15 cellular contexts compared by ENCODE assay signal in genomic region chr3:16943857-16944256, GRCh38. TPM values are rescaled to one million over a fixed set of nuclear protein-coding genes. Genes with fewer than 3 reads are reported as not detected.
DNase-seq lines count a peak whose midpoint lies in the region; ATAC-seq, FAIRE-seq and TF ChIP-seq lines count a peak whose summit lies in the region.
"Had no signal": no experiment of that assay in that cellular context is flagged by ENCODE, and none has a peak within 500 bp of the region (broad histone marks: within the 10 kb centered on the region; RNA-seq: fewer than 3 reads in every experiment).

No MANE protein-coding gene starts in this region.

- TF ChIP-seq POLR2A in endothelial cell of umbilical vein (IDR thresholded peaks at IDR 0.05; ENCODE audit: low read depth, low read length): no peak

- no peaks in the 10 kb centered on the region for H3K9me1 ChIP-seq in endothelial cell of umbilical vein (replicated peaks; ENCODE audit: control insufficient read depth, extremely low read depth, insufficient read depth, low read length)

- H3K4me3 Mint-ChIP-seq in natural killer cell: no peak overlapping the region
- H3K4me3 Mint-ChIP-seq in natural killer cell treated with Interleukin-12 subunit alpha and Interleukin-12 subunit beta and Interleukin-15 and Interleukin-18, amount 100 ng/mL, for 72 hours: no peak overlapping the region
- H3K4me3 Mint-ChIP-seq: H9 had no signal

- no peaks in the 10 kb centered on the region for H3K4me1 ChIP-seq in endothelial cell of umbilical vein (ENCODE audit: control insufficient read depth, extremely low read depth, insufficient read depth, low read length)
- no peaks in the 10 kb centered on the region for H3K4me1 ChIP-seq in mucosa of descending colon (ENCODE audit: low read depth)
- H3K4me1 ChIP-seq: BE2C had no signal

- no peak overlapping the region for H3K9ac ChIP-seq in endothelial cell of umbilical vein (replicated peaks; ENCODE audit: extremely low read depth, insufficient read depth, low read length)

- intact Hi-C loops in natural killer cell (cut with micrococcal nuclease): loop anchor here (5.0 kb wide), 1 partner anchor 48 kb away; no protein-coding TSS in a partner anchor
- intact Hi-C loops in endothelial cell of umbilical vein (cut with micrococcal nuclease): loop anchor here (2.0 to 10.0 kb wide), 2 partner anchors 59 to 291 kb away; partner anchors contain the start of gene PLCL2
- intact Hi-C loops in mucosa of descending colon (cut with DNase I, micrococcal nuclease): no loop called here
- intact Hi-C loops in dorsolateral prefrontal cortex (cut with DNase I): no loop called here

- H3K36me3 Mint-ChIP-seq in natural killer cell: no peaks in the 10 kb centered on the region
- H3K36me3 Mint-ChIP-seq in natural killer cell treated with Interleukin-12 subunit alpha and Interleukin-12 subunit beta and Interleukin-15 and Interleukin-18, amount 100 ng/mL, for 72 hours: no peaks in the 10 kb centered on the region

- DNase-seq in natural killer cell (no peak), endothelial cell of umbilical vein (ENCODE audit: low read depth, low spot score) (no peak), mucosa of descending colon (no peak), dorsolateral prefrontal cortex (no peak)
- no peak for DNase-seq in natural killer cell treated with Interleukin-12 subunit alpha and Interleukin-12 subunit beta and Interleukin-15 and Interleukin-18, amount 100 ng/mL, for 72 hours (ENCODE audit: low spot score)
- DNase-seq in activated CD4-positive, alpha-beta T cell treated with anti-CD3 and anti-CD28 coated beads for 48 hours: no peak
- DNase-seq: 8988T; BE2C; C1 segment of cervical spinal cord; CD4-positive, CD25-positive, alpha-beta regulatory T cell; DMS79 treated with DMSO at 0.1 percent for 48 hours; H9 had no signal

- H3K27ac ChIP-seq in endothelial cell of umbilical vein (ENCODE audit: insufficient read depth, low read depth, low read length) (no peak overlapping the region), dorsolateral prefrontal cortex (no peak overlapping the region)

- peaks cover 3% of the 10 kb centered on the region for H4K20me1 ChIP-seq in endothelial cell of umbilical vein (replicated peaks; ENCODE audit: control insufficient read depth, extremely low read depth, insufficient read depth, low read length)

- H3K4me1 Mint-ChIP-seq in natural killer cell: peaks cover 71 to 76% of the 10 kb centered on the region in 2 donors
- H3K4me1 Mint-ChIP-seq in natural killer cell treated with Interleukin-12 subunit alpha and Interleukin-12 subunit beta and Interleukin-15 and Interleukin-18, amount 100 ng/mL, for 72 hours (ENCODE audit: low read depth in 2 of 2): peaks cover 42 to 67% of the 10 kb centered on the region in 2 donors

- H3K79me2 ChIP-seq in endothelial cell of umbilical vein (ENCODE audit: control insufficient read depth, insufficient read depth, low read length): no peaks in the 10 kb centered on the region

- H2AFZ ChIP-seq in endothelial cell of umbilical vein (ENCODE audit: low read depth, low read length): no peak overlapping the region

- CTCF ChIA-PET in endothelial cell of umbilical vein (lab: Charles Lee): interaction anchor here (1.4 to 1.7 kb wide), 3 partner anchors 13 to 115 kb away, joined by 5 to 7 read pairs (median 5); no protein-coding TSS in a partner anchor

- TF ChIP-seq CTCF in natural killer cell (IDR thresholded peaks at IDR 0.05): no peak
- TF ChIP-seq CTCF in endothelial cell of umbilical vein (IDR thresholded peaks at IDR 0.05; ENCODE audit: extremely low read depth in 1 of 2, insufficient read depth in 1 of 2, low read depth in 1 of 2, low read length in 2 of 2): no peak
- no peak for TF ChIP-seq CTCF in mucosa of descending colon (IDR thresholded peaks at IDR 0.05)
- no peak for TF ChIP-seq CTCF in dorsolateral prefrontal cortex (IDR thresholded peaks at IDR 0.05 in 54 of 56, conservative IDR thresholded peaks at IDR 0.05 in 2 of 56; ENCODE audit: low read depth in 1 of 56, partially characterized antibody in 56 of 56)

- dilution Hi-C loops in endothelial cell of umbilical vein (cut with MboI; ENCODE audit: extremely low pct_ligation_motif_present, low sequenced_read_pairs): no loop called here

- peak overlapping the region; percentile 2 to 7 for H3K27ac Mint-ChIP-seq in natural killer cell
- H3K27ac Mint-ChIP-seq in natural killer cell treated with Interleukin-12 subunit alpha and Interleukin-12 subunit beta and Interleukin-15 and Interleukin-18, amount 100 ng/mL, for 72 hours: no peak overlapping the region
- H3K27ac Mint-ChIP-seq: H9 had no signal

- ATAC-seq in natural killer cell (no peak), mucosa of descending colon (peak; percentile 66), GM19328 (IDR thresholded peaks at IDR 0.05; ENCODE audit: unreplicated experiment) (no peak)
- ATAC-seq in natural killer cell treated with Interleukin-12 subunit alpha and Interleukin-12 subunit beta and Interleukin-15 and Interleukin-18, amount 100 ng/mL, for 72 hours: no peak

- H3K36me3 ChIP-seq in endothelial cell of umbilical vein (ENCODE audit: control insufficient read depth in 2 of 2, extremely low read depth in 1 of 2, insufficient read depth in 2 of 2, low read length in 2 of 2): no peaks in the 10 kb centered on the region
- H3K36me3 ChIP-seq in mucosa of descending colon (ENCODE audit: low read depth): no peaks in the 10 kb centered on the region
- H3K36me3 ChIP-seq: BE2C had no signal

- H3K27me3 Mint-ChIP-seq in natural killer cell (ENCODE audit: low read depth in 2 of 2): no peaks in the 10 kb centered on the region
- no peaks in the 10 kb centered on the region for H3K27me3 Mint-ChIP-seq in natural killer cell treated with Interleukin-12 subunit alpha and Interleukin-12 subunit beta and Interleukin-15 and Interleukin-18, amount 100 ng/mL, for 72 hours
- H3K27me3 Mint-ChIP-seq: CD4-positive, CD25-positive, alpha-beta regulatory T cell had no signal

- H3K4me3 ChIP-seq in endothelial cell of umbilical vein (replicated peaks in 1 of 3; ENCODE audit: insufficient read depth in 1 of 3, low read depth in 1 of 3, low read length in 3 of 3) (no peak overlapping the region), mucosa of descending colon (no peak overlapping the region), dorsolateral prefrontal cortex (no peak overlapping the region)
- H3K4me3 ChIP-seq: GM12878 had no signal

- FAIRE-seq in endothelial cell of umbilical vein (lab: Jason Lieb, UNC): peak; percentile 21
- FAIRE-seq: GM12878, H1 had no signal

- no peaks in the 10 kb centered on the region for H3K9me3 Mint-ChIP-seq in natural killer cell
- H3K9me3 Mint-ChIP-seq in natural killer cell treated with Interleukin-12 subunit alpha and Interleukin-12 subunit beta and Interleukin-15 and Interleukin-18, amount 100 ng/mL, for 72 hours: no peaks in the 10 kb centered on the region
- H3K9me3 Mint-ChIP-seq: CD4-positive, CD25-positive, alpha-beta regulatory T cell; H9 had no signal

- H3K27me3 ChIP-seq in endothelial cell of umbilical vein (ENCODE audit: control insufficient read depth in 2 of 2, insufficient read depth in 2 of 2, low read length in 2 of 2) (no peaks in the 10 kb centered on the region), dorsolateral prefrontal cortex (no peaks in the 10 kb centered on the region)
- H3K27me3 ChIP-seq: BE2C had no signal

- POLR2A ChIA-PET in endothelial cell of umbilical vein (lab: Charles Lee): no interaction called here

- no peak overlapping the region for H3K4me2 ChIP-seq in endothelial cell of umbilical vein (ENCODE audit: insufficient read depth, low read length)

- BruUV-seq in endothelial cell of umbilical vein (replicated peaks; lab: Mats Ljungman, UMichigan): no TSS peak

- no peaks in the 10 kb centered on the region for H3K9me3 ChIP-seq in endothelial cell of umbilical vein (replicated peaks; ENCODE audit: control insufficient read depth, insufficient read depth, low read length)
- no peaks in the 10 kb centered on the region for H3K9me3 ChIP-seq in mucosa of descending colon
- H3K9me3 ChIP-seq: BE2C had no signal

TF ChIP-seq in endothelial cell of umbilical vein, 7 proteins besides CTCF, POLR2A, EP300 and RAD21:
- TF ChIP-seq GATA2 (IDR thresholded peaks at IDR 0.05; ENCODE audit: insufficient read depth, insufficient read length, low read depth, low read length): no peak
- TF ChIP-seq FOS (IDR thresholded peaks at IDR 0.05; ENCODE audit: borderline replicate concordance, insufficient read depth, low read length): no peak
- TF ChIP-seq EZH2 (IDR thresholded peaks at IDR 0.05; ENCODE audit: borderline replicate concordance, low read depth, low read length, severe bottlenecking): no peak
- no peak for TF ChIP-seq POLR2AphosphoS5 (IDR thresholded peaks at IDR 0.05; ENCODE audit: insufficient read depth, low read depth, low read length)
- TF ChIP-seq JUN (IDR thresholded peaks at IDR 0.05; ENCODE audit: borderline replicate concordance, insufficient read depth, insufficient read length, low read depth): no peak
- TF ChIP-seq MYC (IDR thresholded peaks at IDR 0.05; ENCODE audit: low read depth, low read length): no peak
- TF ChIP-seq MAX (IDR thresholded peaks at IDR 0.05; ENCODE audit: insufficient read depth, insufficient read length): no peak

RNA-seq across cellular contexts. Expression of gene PLCL2, which starts 59.1 kb away (rescaled TPM):
- total RNA-seq in natural killer cell: 10 to 100 TPM; 71.5 to 94.9 (median 84.7) TPM
- 10 to 100 TPM; 12.5 to 17.2 TPM for total RNA-seq in natural killer cell treated with Interleukin-12 subunit alpha and Interleukin-12 subunit beta and Interleukin-15 and Interleukin-18, amount 100 ng/mL, for 72 hours
- total RNA-seq in endothelial cell of umbilical vein: 9.6 and 10.7 TPM in 2 replicates
- 1.5 and 2.3 TPM in 2 replicates for polyA plus RNA-seq in endothelial cell of umbilical vein
- 3.6 and 3.8 TPM in 2 replicates for polyA plus RNA-seq in endothelial cell of umbilical vein (2011; cell fraction: cytosol; rRNA removed)
- polyA plus RNA-seq in endothelial cell of umbilical vein (2011; cell fraction: nucleus; rRNA removed): 5.1 and 6.0 TPM in 2 replicates
- 4.0 and 7.6 TPM in 2 replicates for polyA plus RNA-seq in endothelial cell of umbilical vein (2012)
- 8.6 and 9.4 TPM in 2 replicates for polyA minus RNA-seq in endothelial cell of umbilical vein
- 2.7 TPM for polyA minus RNA-seq in endothelial cell of umbilical vein (2011; cell fraction: cytosol; rRNA and poly(A)+ RNA removed)
- polyA minus RNA-seq in endothelial cell of umbilical vein (2011; cell fraction: nucleus; rRNA and poly(A)+ RNA removed): 19.2 and 26.5 TPM in 2 replicates
- 10 to 100 TPM; 15.0 to 35.0 (median 18.8) TPM for total RNA-seq in mucosa of descending colon
- 10 to 100 TPM; 11.0 to 46.8 (median 32.0) TPM for total RNA-seq in dorsolateral prefrontal cortex

Comparison
In these comparisons a context has a peak if more than half of its experiments do, and no peak if none do; other contexts are left out.
1. H3K27ac Mint-ChIP-seq: peak in natural killer cell (2 of 2); none in natural killer cell treated with Interleukin-12 subunit alpha and Interleukin-12 subunit beta and Interleukin-15 and Interleukin-18, amount 100 ng/mL, for 72 hours (0 of 2).
2. intact Hi-C loops: an anchor here in natural killer cell (5.0 kb wide) and endothelial cell of umbilical vein (2.0 to 10.0 kb wide); none called in mucosa of descending colon and dorsolateral prefrontal cortex.